In the genomic region with DNA sequence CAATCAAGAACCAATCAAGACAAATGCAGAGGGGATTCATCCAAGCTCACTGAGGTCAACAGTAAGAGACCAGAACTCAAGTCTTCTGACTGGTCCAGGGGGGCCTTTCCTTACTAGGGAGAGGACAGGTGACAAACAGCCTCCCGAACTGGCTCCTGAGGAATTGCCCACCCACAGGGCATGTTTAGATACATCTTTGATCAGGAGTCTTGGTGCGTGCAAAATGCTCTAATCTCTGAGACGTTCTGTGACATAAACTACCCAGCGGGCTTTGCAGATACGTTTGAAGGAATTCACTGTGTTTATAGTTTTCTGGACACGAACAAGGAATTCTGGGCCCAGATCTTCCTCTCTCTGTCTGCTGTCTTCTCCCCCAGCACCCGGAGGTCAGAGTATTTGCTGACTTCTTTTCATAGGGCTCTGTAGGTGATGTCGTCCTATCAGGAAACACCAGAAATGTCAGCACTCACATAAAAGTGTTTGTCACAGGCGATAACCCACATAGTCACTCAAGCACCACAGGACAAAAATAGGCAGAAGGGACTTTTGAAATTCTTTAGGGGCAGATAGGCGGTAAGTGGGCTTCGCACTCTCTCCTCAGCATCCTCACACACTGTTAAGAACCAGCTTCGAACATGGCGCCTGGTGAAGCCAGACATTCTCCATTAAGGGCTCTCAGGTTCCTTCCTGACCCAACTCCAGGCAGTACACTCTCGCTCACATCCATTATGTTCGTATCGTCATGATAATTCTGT, we compare ENCODE assay signal across 20 cellular contexts.
DNase-seq lines count a peak whose midpoint lies in the region; ATAC-seq and TF ChIP-seq lines count a peak whose summit lies in the region.
"Had no signal": no experiment of that assay in that cellular context is flagged by ENCODE, and none has a peak within 500 bp of the region (broad histone marks: within the 10 kb centered on the region; RNA-seq: fewer than 3 reads in every experiment).

No MANE protein-coding gene starts in this region.

- H3K4me2 ChIP-seq in neural progenitor cell: no peak overlapping the region
- H3K4me2 ChIP-seq: A549 had no signal

- ATAC-seq in Right ventricle myocardium inferior: peak; percentile 58
- peak; percentile 68 to 82 for ATAC-seq in left cardiac atrium
- no peak for ATAC-seq in lower lobe of right lung
- ATAC-seq: A549; CD8-positive, alpha-beta T cell; GM12878 had no signal

- H3K27me3 ChIP-seq in left ventricle myocardium inferior (ENCODE audit: low read depth) (peaks cover 8% of the 10 kb centered on the region), Caco-2 (replicated peaks; ENCODE audit: control insufficient read depth, insufficient read depth, low read length) (no peaks in the 10 kb centered on the region), lower lobe of right lung (ENCODE audit: low read depth) (no peaks in the 10 kb centered on the region), neural progenitor cell (no peaks in the 10 kb centered on the region)
- H3K27me3 ChIP-seq: BLaER1 treated with 17β-estradiol and CSF1 and Interleukin-3, amounts not matched to agents 10 nM and 100 nM had no signal

- CTCF ChIA-PET in Caco-2 (lab: Charles Lee): no interaction called here

- H3K27ac Mint-ChIP-seq in Caco-2 (ENCODE audit: unreplicated experiment): peak overlapping the region; percentile 96
- peak overlapping the region; percentile 84 for H3K27ac Mint-ChIP-seq in neural crest cell (ENCODE audit: unreplicated experiment)
- no peak overlapping the region for H3K27ac Mint-ChIP-seq in neural progenitor cell
- H3K27ac Mint-ChIP-seq: CD8-positive, alpha-beta T cell had no signal

- H3K27ac ChIP-seq in left ventricle myocardium inferior (replicated peaks) (no peak overlapping the region), lower lobe of right lung (no peak overlapping the region), neural progenitor cell (no peak overlapping the region)
- H3K27ac ChIP-seq: 22Rv1; A549; BLaER1 treated with 17β-estradiol and CSF1 and Interleukin-3, amounts not matched to agents 10 nM and 100 nM; HL-60 had no signal

- peaks cover 13% of the 10 kb centered on the region for H3F3A ChIP-seq in neural progenitor cell (ENCODE audit: low read depth)

- POLR2A ChIA-PET in Caco-2 (lab: Charles Lee): no interaction called here

- BruUV-seq in Caco-2 (replicated peaks; lab: Mats Ljungman, UMichigan): no TSS peak

- H3K4me3 ChIP-seq in left ventricle myocardium inferior (no peak overlapping the region), Caco-2 (ENCODE audit: low read depth, low read length) (no peak overlapping the region), lower lobe of right lung (no peak overlapping the region), neural progenitor cell (no peak overlapping the region)
- H3K4me3 ChIP-seq: A549; BLaER1 treated with 17β-estradiol and CSF1 and Interleukin-3, amounts not matched to agents 10 nM and 100 nM; GM12878; HAP-1 had no signal

- no peaks in the 10 kb centered on the region for H3K79me2 ChIP-seq in neural progenitor cell (ENCODE audit: low read depth)

- H3K27me3 Mint-ChIP-seq in Caco-2 (ENCODE audit: insufficient read depth, unreplicated experiment) (no peaks in the 10 kb centered on the region), neural crest cell (ENCODE audit: low read depth) (no peaks in the 10 kb centered on the region), neural progenitor cell (ENCODE audit: insufficient read depth, low read depth) (peaks cover 2% of the 10 kb centered on the region)

- H2AFZ ChIP-seq in neural progenitor cell (replicated peaks): no peak overlapping the region

- no peak for TF ChIP-seq CTCF in left ventricle myocardium inferior (IDR thresholded peaks at IDR 0.05; ENCODE audit: borderline replicate concordance)
- TF ChIP-seq CTCF in Caco-2 (IDR thresholded peaks at IDR 0.05; ENCODE audit: insufficient read depth in 1 of 2, low read depth in 1 of 2, low read length in 1 of 2, severe bottlenecking in 1 of 2, unreplicated experiment in 1 of 2): no peak
- TF ChIP-seq CTCF in neural crest cell (conservative IDR thresholded peaks at IDR 0.05): no peak
- TF ChIP-seq CTCF in lower lobe of right lung (IDR thresholded peaks at IDR 0.05): no peak
- no peak for TF ChIP-seq CTCF in neural progenitor cell (IDR thresholded peaks at IDR 0.05)

- no peaks in the 10 kb centered on the region for H4K20me1 ChIP-seq in neural progenitor cell (ENCODE audit: low read depth)
- H4K20me1 ChIP-seq: BLaER1 treated with 17β-estradiol and CSF1 and Interleukin-3, amounts not matched to agents 10 nM and 100 nM had no signal

- H3K4me1 ChIP-seq in left ventricle myocardium inferior: peaks cover 4% of the 10 kb centered on the region
- H3K4me1 ChIP-seq in Caco-2: peaks cover 37% of the 10 kb centered on the region
- peaks cover 10% of the 10 kb centered on the region for H3K4me1 ChIP-seq in lower lobe of right lung
- H3K4me1 ChIP-seq in neural progenitor cell: peaks cover 45% of the 10 kb centered on the region
- H3K4me1 ChIP-seq: A549, HAP-1 had no signal

- H3K9me3 Mint-ChIP-seq in Caco-2 (ENCODE audit: unreplicated experiment): peaks cover 22% of the 10 kb centered on the region
- H3K9me3 Mint-ChIP-seq in neural crest cell: peaks cover 5% of the 10 kb centered on the region
- peaks cover 3% of the 10 kb centered on the region for H3K9me3 Mint-ChIP-seq in neural progenitor cell
- H3K9me3 Mint-ChIP-seq: CD8-positive, alpha-beta T cell had no signal

- H3K9ac ChIP-seq in neural progenitor cell: no peak overlapping the region
- H3K9ac ChIP-seq: BLaER1 treated with 17β-estradiol and CSF1 and Interleukin-3, amounts not matched to agents 10 nM and 100 nM had no signal

- no peak overlapping the region for H3K4me3 Mint-ChIP-seq in Caco-2 (ENCODE audit: unreplicated experiment)
- H3K4me3 Mint-ChIP-seq in neural crest cell: no peak overlapping the region
- no peak overlapping the region for H3K4me3 Mint-ChIP-seq in neural progenitor cell
- H3K4me3 Mint-ChIP-seq: CD8-positive, alpha-beta T cell had no signal

- peaks cover 27% of the 10 kb centered on the region for H3K4me1 Mint-ChIP-seq in Caco-2 (ENCODE audit: low read depth, unreplicated experiment)
- H3K4me1 Mint-ChIP-seq in neural crest cell: peaks cover 71% of the 10 kb centered on the region
- peaks cover 56% of the 10 kb centered on the region for H3K4me1 Mint-ChIP-seq in neural progenitor cell

- H3K36me3 Mint-ChIP-seq in Caco-2 (ENCODE audit: insufficient read depth, unreplicated experiment) (peaks cover 4% of the 10 kb centered on the region), neural crest cell (ENCODE audit: low read depth) (no peaks in the 10 kb centered on the region), neural progenitor cell (no peaks in the 10 kb centered on the region)
- H3K36me3 Mint-ChIP-seq: CD8-positive, alpha-beta T cell had no signal

- no peaks in the 10 kb centered on the region for H3K36me3 ChIP-seq in left ventricle myocardium inferior
- H3K36me3 ChIP-seq in Caco-2 (ENCODE audit: control insufficient read depth, insufficient read depth, low read length): no peaks in the 10 kb centered on the region
- no peaks in the 10 kb centered on the region for H3K36me3 ChIP-seq in lower lobe of right lung
- H3K36me3 ChIP-seq in neural progenitor cell: no peaks in the 10 kb centered on the region
- H3K36me3 ChIP-seq: BLaER1 treated with 17β-estradiol and CSF1 and Interleukin-3, amounts not matched to agents 10 nM and 100 nM; HAP-1 had no signal

- H3K9me3 ChIP-seq in left ventricle myocardium inferior (replicated peaks): no peaks in the 10 kb centered on the region
- no peaks in the 10 kb centered on the region for H3K9me3 ChIP-seq in Caco-2
- no peaks in the 10 kb centered on the region for H3K9me3 ChIP-seq in lower lobe of right lung
- H3K9me3 ChIP-seq in neural progenitor cell (ENCODE audit: low read depth): no peaks in the 10 kb centered on the region
- H3K9me3 ChIP-seq: A549; BLaER1 treated with 17β-estradiol and CSF1 and Interleukin-3, amounts not matched to agents 10 nM and 100 nM; HAP-1 had no signal

- intact Hi-C loops in Right ventricle myocardium inferior (cut with DNase I): no loop called here
- intact Hi-C loops in left ventricle myocardium inferior (cut with micrococcal nuclease): no loop called here
- intact Hi-C loops in Caco-2 (cut with micrococcal nuclease; ENCODE audit: unreplicated experiment): loop anchor here (5.0 kb wide), 1 partner anchor 79 kb away; no protein-coding TSS in a partner anchor
- intact Hi-C loops in left cardiac atrium (cut with DNase I): no loop called here
- intact Hi-C loops in lower lobe of right lung (cut with DNase I): no loop called here

- no peak for DNase-seq in Right ventricle myocardium inferior (ENCODE audit: missing footprints)
- DNase-seq in left ventricle myocardium inferior: no peak
- DNase-seq in Caco-2: no peak
- no peak for DNase-seq in left cardiac atrium
- no peak for DNase-seq in neural crest cell (ENCODE audit: low read depth, low spot score)
- DNase-seq in lower lobe of right lung: no peak
- no peak for DNase-seq in NCI-H2107 (lab: John Stamatoyannopoulos, UW)
- DNase-seq in neural progenitor cell (ENCODE audit: low spot score): no peak
- DNase-seq: AML-193; CD8-positive, alpha-beta T cell; DMS 273 treated with DMSO at 0.1 percent for 48 hours; DMS53; DND-41; EL had no signal

Comparison
In these comparisons a context has a peak if more than half of its experiments do, and no peak if none do; other contexts are left out.
1. ATAC-seq: peak in Right ventricle myocardium inferior (single experiment) and left cardiac atrium (2 of 2); none in lower lobe of right lung (0 of 2).